In the genomic region with DNA sequence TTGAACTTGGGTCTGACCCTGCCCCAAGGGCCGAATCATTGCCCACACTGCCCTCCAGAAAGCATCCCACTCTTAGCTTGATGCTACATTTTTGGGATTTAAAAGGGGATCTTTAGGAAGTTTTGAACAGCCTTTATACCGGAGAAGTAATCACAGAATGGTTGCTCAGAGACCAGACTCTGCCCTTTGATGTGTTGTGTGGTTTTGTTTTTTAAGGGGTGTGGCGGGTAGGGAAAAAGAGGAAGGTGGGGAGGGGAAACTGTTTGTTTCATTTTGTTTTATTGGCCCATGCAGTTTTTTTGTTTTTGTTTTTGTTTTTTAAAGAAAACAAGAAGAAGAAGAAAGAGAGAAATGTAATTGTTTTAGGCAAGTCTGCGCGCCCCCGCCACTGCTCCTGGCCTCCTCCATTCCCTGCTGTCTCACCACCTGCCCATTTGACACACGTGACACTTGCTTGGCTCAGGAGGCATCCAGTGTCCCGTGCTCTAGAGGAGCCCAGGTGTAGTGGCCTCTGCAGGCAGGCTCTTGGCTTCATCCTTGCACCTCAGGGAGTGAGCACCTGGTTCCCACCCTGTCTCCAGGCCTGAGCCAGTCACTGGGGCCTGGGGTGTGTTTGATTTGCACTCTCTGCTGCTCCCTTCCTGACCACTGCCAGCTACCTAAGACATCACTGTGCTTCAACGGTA, we compare ENCODE assay signal across 20 cellular contexts. TPM values are rescaled to one million over a fixed set of nuclear protein-coding genes. Genes with fewer than 3 reads are reported as not detected.
A peak's percentile ranks its signal among the peaks of the same experiment; 100 is the strongest.
DNase-seq lines count a peak whose midpoint lies in the region; TF ChIP-seq lines count a peak whose summit lies in the region.
"Had no signal": no experiment of that assay in that cellular context is flagged by ENCODE, and none has a peak within 500 bp of the region (broad histone marks: within the 10 kb centered on the region; RNA-seq: fewer than 3 reads in every experiment).

No MANE protein-coding gene starts in this region.

- no TSS peak for BruUV-seq in MCF 10A (replicated peaks; lab: Mats Ljungman, UMichigan)

- POLR2A ChIA-PET in MCF 10A (lab: Yijun Ruan, JAX): no interaction called here

- TF ChIP-seq CTCF in MCF 10A (IDR thresholded peaks at IDR 0.05; ENCODE audit: unreplicated experiment): no peak

- intact Hi-C loops in dendritic cell treated with granulocyte-macrophage colony-stimulating factor and Interleukin-4, amounts not matched to agents 40 ng/mL and 50 ng/mL, for 4 days (cut with micrococcal nuclease): no loop called here
- intact Hi-C loops in MCF 10A (cut with micrococcal nuclease) (no loop called here), cardiac septum (cut with DNase I) (no loop called here)

- H3K4me1 Mint-ChIP-seq in dendritic cell treated with granulocyte-macrophage colony-stimulating factor and Interleukin-4, amounts not matched to agents 40 ng/mL and 50 ng/mL, for 4 days (ENCODE audit: low read depth): peaks cover 26% of the 10 kb centered on the region
- H3K4me1 Mint-ChIP-seq in MCF 10A (ENCODE audit: insufficient read depth, unreplicated experiment): no peaks in the 10 kb centered on the region

- CTCF ChIA-PET in MCF 10A (lab: Yijun Ruan, JAX): no interaction called here

- no peaks in the 10 kb centered on the region for H3K9me3 Mint-ChIP-seq in dendritic cell treated with granulocyte-macrophage colony-stimulating factor and Interleukin-4, amounts not matched to agents 40 ng/mL and 50 ng/mL, for 4 days
- no peaks in the 10 kb centered on the region for H3K9me3 Mint-ChIP-seq in MCF 10A (ENCODE audit: unreplicated experiment)
- H3K9me3 Mint-ChIP-seq: H9; stimulated activated naive CD8-positive, alpha-beta T cell treated with anti-CD3 and anti-CD28 coated beads, Interleukin-15, amount 100 ng/mL, for 72 hours; WTC11 had no signal

- H3K36me3 Mint-ChIP-seq in dendritic cell treated with granulocyte-macrophage colony-stimulating factor and Interleukin-4, amounts not matched to agents 40 ng/mL and 50 ng/mL, for 4 days (ENCODE audit: low read depth): no peaks in the 10 kb centered on the region
- no peaks in the 10 kb centered on the region for H3K36me3 Mint-ChIP-seq in MCF 10A (ENCODE audit: insufficient read depth, unreplicated experiment)
- H3K36me3 Mint-ChIP-seq: WTC11 had no signal

- H3K27me3 Mint-ChIP-seq in dendritic cell treated with granulocyte-macrophage colony-stimulating factor and Interleukin-4, amounts not matched to agents 40 ng/mL and 50 ng/mL, for 4 days: peaks cover 7% of the 10 kb centered on the region
- peaks cover 37% of the 10 kb centered on the region for H3K27me3 Mint-ChIP-seq in MCF 10A (ENCODE audit: insufficient read depth, unreplicated experiment)
- H3K27me3 Mint-ChIP-seq: activated CD8-positive, alpha-beta memory T cell treated with anti-CD3 and anti-CD28 coated beads, Interleukin-2, amount 10 ng/mL, durations not matched to agents 7 days and 5 days had no signal

- H3K4me3 Mint-ChIP-seq in dendritic cell treated with granulocyte-macrophage colony-stimulating factor and Interleukin-4, amounts not matched to agents 40 ng/mL and 50 ng/mL, for 4 days: no peak overlapping the region
- H3K4me3 Mint-ChIP-seq in MCF 10A (ENCODE audit: unreplicated experiment): no peak overlapping the region
- H3K4me3 Mint-ChIP-seq: activated CD8-positive, alpha-beta memory T cell treated with anti-CD3 and anti-CD28 coated beads, Interleukin-2, amount 10 ng/mL, durations not matched to agents 7 days and 5 days; H9; stimulated activated naive CD8-positive, alpha-beta T cell treated with anti-CD3 and anti-CD28 coated beads, Interleukin-15, amount 100 ng/mL, for 72 hours; WTC11 had no signal

- peak; percentile 37 for DNase-seq in NCI-H146 (lab: John Stamatoyannopoulos, UW)
- DNase-seq in NCI-H146 treated with DMSO at 0.1 percent for 48 hours (lab: John Stamatoyannopoulos, UW; ENCODE audit: unreplicated experiment): no peak
- peak; percentile 11 for DNase-seq in CD1c-positive myeloid dendritic cell (ENCODE audit: extremely low spot score)
- DNase-seq in NCI-H510A (lab: John Stamatoyannopoulos, UW): peak; percentile 26
- no peak for DNase-seq in MCF 10A (ENCODE audit: unreplicated experiment)
- DNase-seq in SIG-M5 treated with dmso at 0.1 percent for 504 hours (lab: John Stamatoyannopoulos, UW; ENCODE audit: unreplicated experiment): no peak
- DNase-seq in cardiac septum (ENCODE audit: low spot score): no peak
- DNase-seq: activated CD8-positive, alpha-beta memory T cell treated with anti-CD3 and anti-CD28 coated beads, Interleukin-2, amount 10 ng/mL, durations not matched to agents 7 days and 5 days; activated naive CD4-positive, alpha-beta T cell; cortex of kidney; DMS79; H9; left ventricle myocardium inferior; NCI-H2029; NCI-H82; stimulated activated CD4-positive, alpha-beta T cell treated with anti-CD3 and anti-CD28 coated beads, Interleukin-15, amount 100 ng/mL, for 24 hours had no signal

- peak overlapping the region; percentile 42 for H3K27ac Mint-ChIP-seq in dendritic cell treated with granulocyte-macrophage colony-stimulating factor and Interleukin-4, amounts not matched to agents 40 ng/mL and 50 ng/mL, for 4 days
- H3K27ac Mint-ChIP-seq in MCF 10A (ENCODE audit: low read depth, unreplicated experiment): no peak overlapping the region
- H3K27ac Mint-ChIP-seq: activated CD8-positive, alpha-beta memory T cell treated with anti-CD3 and anti-CD28 coated beads, Interleukin-2, amount 10 ng/mL, durations not matched to agents 7 days and 5 days; WTC11 had no signal

RNA-seq across cellular contexts. Expression of a gene that starts 35.7 kb away (rescaled TPM):
- total RNA-seq in MCF 10A (2022): 0.44 TPM in 1 of 2 replicates, not detected in the other
- total RNA-seq in cardiac septum: 13.0 TPM
- total RNA-seq: A172 had no signal

Comparison
In these comparisons a context has a peak if more than half of its experiments do, and no peak if none do; other contexts are left out.
1. DNase-seq: peak in NCI-H146 (single experiment), CD1c-positive myeloid dendritic cell (single experiment) and NCI-H510A (single experiment); none in NCI-H146 treated with DMSO at 0.1 percent for 48 hours (single experiment), MCF 10A (single experiment), SIG-M5 treated with dmso at 0.1 percent for 504 hours (single experiment) and cardiac septum (single experiment).